In genomic region chr17:41888332-41888965, GRCh38 we compare ENCODE assay signal across 2 cellular contexts.
TF ChIP-seq lines count a peak whose summit lies in the region.

No MANE protein-coding gene starts in this region.

TF ChIP-seq in endothelial cell of umbilical vein, 7 proteins besides CTCF, POLR2A, EP300 and RAD21:
- TF ChIP-seq MYC (IDR thresholded peaks at IDR 0.05; ENCODE audit: low read depth, low read length) = no peak
- TF ChIP-seq EZH2 (IDR thresholded peaks at IDR 0.05; ENCODE audit: borderline replicate concordance, low read depth, low read length, severe bottlenecking) = no peak
- no peak for TF ChIP-seq POLR2AphosphoS5 (IDR thresholded peaks at IDR 0.05; ENCODE audit: insufficient read depth, low read depth, low read length)
- no peak for TF ChIP-seq FOS (IDR thresholded peaks at IDR 0.05; ENCODE audit: borderline replicate concordance, insufficient read depth, low read length)
- no peak for TF ChIP-seq GATA2 (IDR thresholded peaks at IDR 0.05; ENCODE audit: insufficient read depth, insufficient read length, low read depth, low read length)
- TF ChIP-seq MAX (IDR thresholded peaks at IDR 0.05; ENCODE audit: insufficient read depth, insufficient read length) = no peak
- no peak for TF ChIP-seq JUN (IDR thresholded peaks at IDR 0.05; ENCODE audit: borderline replicate concordance, insufficient read depth, insufficient read length, low read depth)

TF ChIP-seq in GM23338, 12 proteins besides CTCF, POLR2A, EP300 and RAD21:
- no peak for TF ChIP-seq CREB1 (CRISPR knock-in tag; IDR thresholded peaks at IDR 0.05; ENCODE audit: low read depth)
